ENCODE assay signal across 8 cellular contexts in genomic region chrX:52262195-52262546, GRCh38.
DNase-seq lines count a peak whose midpoint lies in the region; ATAC-seq lines count a peak whose summit lies in the region.

No MANE protein-coding gene starts in this region.

- peaks cover 4% of the 10 kb centered on the region for H3K4me1 ChIP-seq in iPS-15b (ENCODE audit: control insufficient read depth, insufficient read depth, low read length)

- peak; percentile 58 for ATAC-seq in stimulated activated naive CD8-positive, alpha-beta T cell treated with anti-CD3 and anti-CD28 coated beads, Interleukin-15, amount 100 ng/mL, for 72 hours

- peak overlapping the region; percentile 94 for H3K4me3 Mint-ChIP-seq in activated T-helper 2 cell treated with anti-CD3 and anti-CD28 coated beads, Interferon-gamma antibody, Interleukin-2, Interleukin-4, amounts not matched to agents 10 μg/mL and 5 μg/mL and 100 μg/mL, durations not matched to agents 14 hours and 24 hours and 36 hours (ENCODE audit: low read depth)
- peak overlapping the region; percentile 87 to 89 for H3K4me3 Mint-ChIP-seq in stimulated activated naive CD8-positive, alpha-beta T cell treated with anti-CD3 and anti-CD28 coated beads, Interleukin-15, amount 100 ng/mL, for 72 hours

- H3K36me3 ChIP-seq in iPS-15b (ENCODE audit: control insufficient read depth, insufficient read depth, low read length), result no peaks in the 10 kb centered on the region

- no peaks in the 10 kb centered on the region for H3K9me3 Mint-ChIP-seq in activated T-helper 2 cell treated with anti-CD3 and anti-CD28 coated beads, Interferon-gamma antibody, Interleukin-2, Interleukin-4, amounts not matched to agents 10 μg/mL and 5 μg/mL and 100 μg/mL, durations not matched to agents 14 hours and 24 hours and 36 hours
- no peaks in the 10 kb centered on the region for H3K9me3 Mint-ChIP-seq in stimulated activated naive CD8-positive, alpha-beta T cell treated with anti-CD3 and anti-CD28 coated beads, Interleukin-15, amount 100 ng/mL, for 72 hours

- H3K9me3 ChIP-seq in iPS-15b (ENCODE audit: control insufficient read depth, insufficient read depth, low read length), result no peaks in the 10 kb centered on the region

- peak; percentile 1 for DNase-seq in stimulated activated CD4-positive, alpha-beta T cell treated with anti-CD3 and anti-CD28 coated beads, Interleukin-15, amount 100 ng/mL, for 24 hours
- no peak for DNase-seq in stimulated activated CD4-positive, alpha-beta T cell treated with anti-CD3 and anti-CD28 coated beads, Interleukin-12 subunit alpha, Interleukin-12 subunit beta, amount 100 ng/mL, for 4 hours
- no peak for DNase-seq in activated T-helper 2 cell treated with anti-CD3 and anti-CD28 coated beads, Interferon-gamma antibody, Interleukin-2, Interleukin-4, amounts not matched to agents 10 μg/mL and 5 μg/mL and 100 μg/mL, durations not matched to agents 14 hours and 24 hours and 36 hours (ENCODE audit: low spot score)
- DNase-seq in stimulated activated naive CD8-positive, alpha-beta T cell treated with anti-CD3 and anti-CD28 coated beads, Interleukin-15, amount 100 ng/mL, for 72 hours, result no peak
- DNase-seq in DMS 273 (lab: John Stamatoyannopoulos, UW; ENCODE audit: unreplicated experiment) (no peak), NCI-H146 (lab: John Stamatoyannopoulos, UW) (no peak), NCI-H1694 treated with DMSO at 0.1 percent for 48 hours (lab: John Stamatoyannopoulos, UW) (no peak)

- no peak overlapping the region for H3K9ac ChIP-seq in iPS-15b (ENCODE audit: low read depth, low read length)

- peaks cover 7% of the 10 kb centered on the region for H3K27me3 Mint-ChIP-seq in activated T-helper 2 cell treated with anti-CD3 and anti-CD28 coated beads, Interferon-gamma antibody, Interleukin-2, Interleukin-4, amounts not matched to agents 10 μg/mL and 5 μg/mL and 100 μg/mL, durations not matched to agents 14 hours and 24 hours and 36 hours (ENCODE audit: low read depth)
- no peaks in the 10 kb centered on the region for H3K27me3 Mint-ChIP-seq in stimulated activated naive CD8-positive, alpha-beta T cell treated with anti-CD3 and anti-CD28 coated beads, Interleukin-15, amount 100 ng/mL, for 72 hours

- H3K4me3 ChIP-seq in iPS-15b (ENCODE audit: low read depth, low read length), result peak overlapping the region; percentile 75

- no peaks in the 10 kb centered on the region for H3K27me3 ChIP-seq in iPS-15b (ENCODE audit: control insufficient read depth, insufficient read depth, low read length)

- intact Hi-C loops in activated T-helper 2 cell treated with anti-CD3 and anti-CD28 coated beads, Interferon-gamma antibody, Interleukin-2, Interleukin-4, amounts not matched to agents 10 μg/mL and 5 μg/mL and 100 μg/mL, durations not matched to agents 14 hours and 24 hours and 36 hours (cut with micrococcal nuclease), result no loop called here

- peaks cover 14% of the 10 kb centered on the region for H3K4me1 Mint-ChIP-seq in activated T-helper 2 cell treated with anti-CD3 and anti-CD28 coated beads, Interferon-gamma antibody, Interleukin-2, Interleukin-4, amounts not matched to agents 10 μg/mL and 5 μg/mL and 100 μg/mL, durations not matched to agents 14 hours and 24 hours and 36 hours (ENCODE audit: low read depth)
- peaks cover 18% of the 10 kb centered on the region for H3K4me1 Mint-ChIP-seq in stimulated activated naive CD8-positive, alpha-beta T cell treated with anti-CD3 and anti-CD28 coated beads, Interleukin-15, amount 100 ng/mL, for 72 hours

- H3K36me3 Mint-ChIP-seq in activated T-helper 2 cell treated with anti-CD3 and anti-CD28 coated beads, Interferon-gamma antibody, Interleukin-2, Interleukin-4, amounts not matched to agents 10 μg/mL and 5 μg/mL and 100 μg/mL, durations not matched to agents 14 hours and 24 hours and 36 hours (ENCODE audit: low read depth), result no peaks in the 10 kb centered on the region

- H3K27ac Mint-ChIP-seq in activated T-helper 2 cell treated with anti-CD3 and anti-CD28 coated beads, Interferon-gamma antibody, Interleukin-2, Interleukin-4, amounts not matched to agents 10 μg/mL and 5 μg/mL and 100 μg/mL, durations not matched to agents 14 hours and 24 hours and 36 hours, result peak overlapping the region; percentile 98
- peak overlapping the region; percentile 98 to 99 for H3K27ac Mint-ChIP-seq in stimulated activated naive CD8-positive, alpha-beta T cell treated with anti-CD3 and anti-CD28 coated beads, Interleukin-15, amount 100 ng/mL, for 72 hours
